In the genomic region with DNA sequence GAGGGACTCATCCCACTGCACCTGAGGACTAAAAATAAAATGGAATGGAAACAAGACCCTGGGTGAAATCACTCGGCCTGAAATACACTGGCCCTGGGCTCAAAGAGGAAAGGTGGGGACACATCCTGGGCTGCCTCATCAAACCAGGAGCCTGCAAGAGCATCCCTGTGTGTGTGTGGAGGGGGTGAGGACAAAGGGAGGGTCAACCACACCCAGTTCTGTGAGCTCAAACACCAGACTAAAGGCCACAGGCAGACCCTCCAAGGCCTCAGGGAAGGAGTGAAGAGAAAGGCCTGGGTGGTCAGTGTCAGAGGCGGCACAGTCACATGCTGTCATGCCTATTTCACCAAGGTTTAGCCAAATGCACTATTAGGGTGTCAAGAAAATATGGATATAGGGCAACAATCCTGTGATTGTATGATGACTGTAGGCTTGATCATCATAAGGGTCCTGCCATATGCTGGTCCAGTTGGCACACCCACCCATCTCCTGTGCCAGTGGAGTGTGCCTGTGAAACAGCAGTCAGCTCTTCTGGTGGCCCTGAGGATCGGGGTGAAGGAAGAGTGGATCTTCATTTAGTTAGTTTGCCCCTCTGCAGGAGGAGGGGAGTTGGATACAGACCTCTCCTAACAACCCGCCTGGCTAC, we compare ENCODE assay signal across 9 cellular contexts. TPM values are rescaled to one million over a fixed set of nuclear protein-coding genes. Genes with fewer than 3 reads are reported as not detected.
A peak's percentile ranks its signal among the peaks of the same experiment; 100 is the strongest.
DNase-seq lines count a peak whose midpoint lies in the region; ATAC-seq and TF ChIP-seq lines count a peak whose summit lies in the region.
"Had no signal": no experiment of that assay in that cellular context is flagged by ENCODE, and none has a peak within 500 bp of the region (broad histone marks: within the 10 kb centered on the region; RNA-seq: fewer than 3 reads in every experiment).

No MANE protein-coding gene starts in this region.

- 48 to 51% methylated on average over 4 of the region's 4 CpGs for WGBS in thyroid gland, 2 donors

- no peaks in the 10 kb centered on the region for H3K36me3 ChIP-seq in thyroid gland
- H3K36me3 ChIP-seq: stomach had no signal

- H3K27ac Mint-ChIP-seq in activated T-cell treated with anti-CD3 and anti-CD28 coated beads, Interleukin-2, amount 50 U/mL, for 72 hours, result peak overlapping the region; percentile 36
- peak overlapping the region; percentile 25 for H3K27ac Mint-ChIP-seq in memory B cell

- H3K27ac ChIP-seq in VCaP (peak overlapping the region; percentile 40), thyroid gland (peak overlapping the region in 2 of 3 donors; percentile 39 to 63)

- H3K9me3 ChIP-seq in thyroid gland, result no peaks in the 10 kb centered on the region
- H3K9me3 ChIP-seq: stomach had no signal

- H3K36me3 Mint-ChIP-seq in activated T-cell treated with anti-CD3 and anti-CD28 coated beads, Interleukin-2, amount 50 U/mL, for 72 hours (ENCODE audit: insufficient read depth in 2 of 2), result no peaks in the 10 kb centered on the region
- no peaks in the 10 kb centered on the region for H3K36me3 Mint-ChIP-seq in memory B cell

- intact Hi-C loops in thyroid gland (cut with DNase I), result loop anchor here (5.0 to 10.0 kb wide), 2 partner anchors 102 to 134 kb away; no protein-coding TSS in a partner anchor

- no peak for DNase-seq in activated T-cell treated with anti-CD3 and anti-CD28 coated beads, Interleukin-2, amount 50 U/mL, for 72 hours
- DNase-seq in activated T-cell treated with anti-CD3 and anti-CD28 coated beads for 4 hours (no peak), memory B cell (ENCODE audit: low spot score in 2 of 2) (no peak), thyroid gland (no peak), iPS-NIHi11 (ENCODE audit: low spot score) (no peak), nucleus accumbens (lab: John Stamatoyannopoulos, UW) (no peak)

- no peaks in the 10 kb centered on the region for H3K27me3 Mint-ChIP-seq in activated T-cell treated with anti-CD3 and anti-CD28 coated beads, Interleukin-2, amount 50 U/mL, for 72 hours (ENCODE audit: low read depth)
- no peaks in the 10 kb centered on the region for H3K27me3 Mint-ChIP-seq in memory B cell

- H3K4me1 Mint-ChIP-seq in activated T-cell treated with anti-CD3 and anti-CD28 coated beads, Interleukin-2, amount 50 U/mL, for 72 hours (ENCODE audit: low read depth), result peaks cover 26% of the 10 kb centered on the region
- H3K4me1 Mint-ChIP-seq in memory B cell, result peaks cover 24% of the 10 kb centered on the region

- no peak for TF ChIP-seq CTCF in VCaP (conservative IDR thresholded peaks at IDR 0.05)
- no peak for TF ChIP-seq CTCF in thyroid gland (IDR thresholded peaks at IDR 0.05)

- H3K4me3 ChIP-seq in thyroid gland (replicated peaks in 1 of 3), result no peak overlapping the region
- H3K4me3 ChIP-seq: stomach had no signal

- no peaks in the 10 kb centered on the region for H3K9me3 Mint-ChIP-seq in activated T-cell treated with anti-CD3 and anti-CD28 coated beads, Interleukin-2, amount 50 U/mL, for 72 hours
- no peaks in the 10 kb centered on the region for H3K9me3 Mint-ChIP-seq in memory B cell

- no peaks in the 10 kb centered on the region for H3K27me3 ChIP-seq in thyroid gland
- H3K27me3 ChIP-seq: stomach had no signal

- H3K4me3 Mint-ChIP-seq in activated T-cell treated with anti-CD3 and anti-CD28 coated beads, Interleukin-2, amount 50 U/mL, for 72 hours, result no peak overlapping the region
- H3K4me3 Mint-ChIP-seq in memory B cell, result no peak overlapping the region

- H3K4me1 ChIP-seq in thyroid gland, result peaks cover 16 to 42% of the 10 kb centered on the region in 2 donors

- ATAC-seq in activated T-cell treated with anti-CD3 and anti-CD28 coated beads, Interleukin-2, amount 50 U/mL, for 72 hours (replicated peaks in 1 of 2), result peak; percentile 4 to 33
- ATAC-seq in memory B cell (ENCODE audit: low read depth) (no peak), HG02870 (IDR thresholded peaks at IDR 0.05; ENCODE audit: unreplicated experiment) (no peak)

- peak in 1 of 2 donors; percentile 9 for TF ChIP-seq POLR2A in thyroid gland (IDR thresholded peaks at IDR 0.05)

RNA-seq across cellular contexts. Expression of a gene that starts 28.9 kb away (rescaled TPM):
- 100 to 1,000 TPM; 409 to 541 TPM for total RNA-seq in activated T-cell treated with anti-CD3 and anti-CD28 coated beads, Interleukin-2, amount 50 U/mL, for 72 hours
- 100 to 1,000 TPM; 120 to 287 (median 144) TPM for total RNA-seq in thyroid gland

RNA-seq across cellular contexts. Expression of a gene that starts 55.5 kb away (rescaled TPM):
- total RNA-seq in activated T-cell treated with anti-CD3 and anti-CD28 coated beads, Interleukin-2, amount 50 U/mL, for 72 hours, result 10 to 100 TPM; 59.9 to 60.4 TPM
- 10 to 100 TPM; 41.0 to 64.5 (median 61.8) TPM for total RNA-seq in thyroid gland

Comparison
In these comparisons a context has a peak if more than half of its experiments do, and no peak if none do; other contexts are left out.
1. ATAC-seq: peak in activated T-cell treated with anti-CD3 and anti-CD28 coated beads, Interleukin-2, amount 50 U/mL, for 72 hours (2 of 2); none in memory B cell (single experiment) and HG02870 (single experiment).